ENCODE assay signal across 14 cellular contexts in the genomic region with DNA sequence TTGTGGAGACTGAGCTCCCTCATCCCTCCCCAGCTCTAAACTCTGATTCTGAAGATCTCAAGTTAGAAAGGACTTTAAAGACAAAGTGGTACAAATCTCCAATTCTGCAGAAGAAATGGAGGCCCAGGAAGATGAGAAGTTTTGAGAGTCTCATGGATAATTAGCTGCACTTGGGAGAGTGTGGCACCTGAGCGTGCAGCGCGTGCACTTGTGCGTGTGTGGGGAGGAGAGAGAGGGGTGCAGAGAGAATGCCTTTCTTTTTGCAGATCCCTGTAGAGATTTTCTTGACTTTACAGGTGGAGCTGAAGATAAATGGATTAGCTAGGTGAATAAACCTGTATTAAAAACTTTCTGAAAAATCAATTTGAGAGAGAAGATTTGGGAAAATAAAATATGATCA. TPM values are rescaled to one million over a fixed set of nuclear protein-coding genes. Genes with fewer than 3 reads are reported as not detected.
DNase-seq lines count a peak whose midpoint lies in the region; ATAC-seq, FAIRE-seq and TF ChIP-seq lines count a peak whose summit lies in the region.
"Had no signal": no experiment of that assay in that cellular context is flagged by ENCODE, and none has a peak within 500 bp of the region (broad histone marks: within the 10 kb centered on the region; RNA-seq: fewer than 3 reads in every experiment).

No MANE protein-coding gene starts in this region.

- TF ChIP-seq EP300 in GM12878 (IDR thresholded peaks at IDR 0.05; ENCODE audit: borderline replicate concordance in 1 of 2, control insufficient read depth in 1 of 2, low read depth in 2 of 2, low read length in 2 of 2) = no peak
- TF ChIP-seq EP300 in sigmoid colon (IDR thresholded peaks at IDR 0.05) = no peak

- no peak for DNase-seq in CD8-positive, alpha-beta memory T cell
- no peak for DNase-seq in GM12878 (ENCODE audit: low read depth, low spot score)
- DNase-seq in natural killer cell = no peak
- no peak for DNase-seq in D721Med (ENCODE audit: insufficient read length, low spot score)
- DNase-seq in sigmoid colon = no peak
- no peak for DNase-seq in NCI-H187 treated with DMSO at 0.1 percent for 48 hours (lab: John Stamatoyannopoulos, UW)
- DNase-seq: activated gamma-delta T cell; GOT3; NCI-H510A; OCI-M1; stimulated activated CD4-positive, alpha-beta T cell treated with anti-CD3 and anti-CD28 coated beads, Interleukin-4, amount 100 ng/mL, for 24 hours had no signal

- ATAC-seq in GM12878 (no peak), natural killer cell (no peak), HG02938 (IDR thresholded peaks at IDR 0.05; ENCODE audit: unreplicated experiment) (no peak)

- H3K27ac Mint-ChIP-seq in CD8-positive, alpha-beta memory T cell = peak overlapping the region in 6 of 8 donors; percentile 62 to 97 (median 94)
- H3K27ac Mint-ChIP-seq in natural killer cell = peak overlapping the region; percentile 88 to 93

- H3K9me3 Mint-ChIP-seq in CD8-positive, alpha-beta memory T cell = peaks cover 0 to 2% (median 0%) of the 10 kb centered on the region in 5 donors
- no peaks in the 10 kb centered on the region for H3K9me3 Mint-ChIP-seq in natural killer cell

- H2AFZ ChIP-seq in GM12878 (ENCODE audit: control insufficient read depth, low read depth, low read length) = no peak overlapping the region

- TF ChIP-seq CTCF in GM12878 (IDR thresholded peaks at IDR 0.05 in 2 of 3, conservative IDR thresholded peaks at IDR 0.05 in 1 of 3; ENCODE audit: control insufficient read depth in 2 of 3, extremely low read depth in 1 of 3, insufficient read depth in 1 of 3, low read depth in 3 of 3, low read length in 3 of 3) (no peak), natural killer cell (IDR thresholded peaks at IDR 0.05) (no peak), D721Med (IDR thresholded peaks at IDR 0.05; ENCODE audit: insufficient read depth, missing control alignments) (no peak), sigmoid colon (IDR thresholded peaks at IDR 0.05) (no peak)

- intact Hi-C loops in GM12878 (cut with micrococcal nuclease; ENCODE audit: unreplicated experiment) = loop anchor here (10.0 kb wide), 1 partner anchor 187 kb away; a partner anchor contains a TSS
- intact Hi-C loops in natural killer cell (cut with micrococcal nuclease) = loop anchor here (1.0 to 10.0 kb wide), 3 partner anchors 15 to 463 kb away; a partner anchor contains a TSS
- intact Hi-C loops in sigmoid colon (cut with DNase I) = no loop called here

- POLR2A ChIA-PET in CD8-positive, alpha-beta memory T cell (lab: Charles Lee) = no interaction called here
- POLR2A ChIA-PET in GM12878 (lab: Charles Lee) = interaction anchor here (0.9 to 1.8 kb wide), 3 partner anchors 12 to 18 kb away, joined by 3 to 4 read pairs (median 4); no protein-coding TSS in a partner anchor

- H3K9ac ChIP-seq in BLaER1 treated with 17β-estradiol and CSF1 and Interleukin-3, amounts not matched to agents 10 nM and 100 nM = peak overlapping the region in 10 of 11 experiments; percentile 64 to 82 (median 76); a peak in 16 of 22 replicates
- no peak overlapping the region; the same call in 1 of the 2 replicates for H3K9ac ChIP-seq in GM12878 (ENCODE audit: control insufficient read depth, insufficient read depth, low read length)

- H3K36me3 ChIP-seq in BLaER1 treated with 17β-estradiol and CSF1 and Interleukin-3, amounts not matched to agents 10 nM and 100 nM = peaks cover 0 to 6% (median 0%) of the 10 kb centered on the region in 11 experiments; a peak in 4 of 22 replicates
- no peaks in the 10 kb centered on the region for H3K36me3 ChIP-seq in CD8-positive, alpha-beta memory T cell (ENCODE audit: insufficient read depth, low read length)
- H3K36me3 ChIP-seq in GM12878 (ENCODE audit: control insufficient read depth in 2 of 2, insufficient read depth in 2 of 2, low read length in 1 of 2) = no peaks in the 10 kb centered on the region
- H3K36me3 ChIP-seq in sigmoid colon = no peaks in the 10 kb centered on the region

- peak overlapping the region; percentile 82 to 93 (median 85) for H3K4me3 Mint-ChIP-seq in CD8-positive, alpha-beta memory T cell
- peak overlapping the region; percentile 84 for H3K4me3 Mint-ChIP-seq in natural killer cell

- peak overlapping the region in 8 of 10 experiments; percentile 42 to 59 (median 54); a peak in 11 of 20 replicates for H3K4me3 ChIP-seq in BLaER1 treated with 17β-estradiol and CSF1 and Interleukin-3, amounts not matched to agents 10 nM and 100 nM
- peak overlapping the region; percentile 76 for H3K4me3 ChIP-seq in CD8-positive, alpha-beta memory T cell (ENCODE audit: low read length)
- H3K4me3 ChIP-seq in GM12878 (no peak overlapping the region), sigmoid colon (no peak overlapping the region)

- RAD21 ChIA-PET in GM12878 (lab: Charles Lee; ENCODE audit: unreplicated experiment) = interaction anchor here (1.6 kb wide), 1 partner anchor 32 kb away, joined by 7 read pairs; no protein-coding TSS in a partner anchor

- H3K27me3 Mint-ChIP-seq in CD8-positive, alpha-beta memory T cell = peaks cover 0 to 2% of the 10 kb centered on the region in 2 donors
- peaks cover under 1 to 2% of the 10 kb centered on the region in 2 donors for H3K27me3 Mint-ChIP-seq in natural killer cell (ENCODE audit: low read depth in 2 of 2)

- peak overlapping the region; percentile 82 to 95 (median 91) for H3K4me2 ChIP-seq in BLaER1 treated with 17β-estradiol and CSF1 and Interleukin-3, amounts not matched to agents 10 nM and 100 nM
- no peak overlapping the region for H3K4me2 ChIP-seq in GM12878 (ENCODE audit: control insufficient read depth, insufficient read depth)

- SMC1A ChIA-PET in GM12878 (lab: Charles Lee; ENCODE audit: uncharacterized antibody, unreplicated experiment) = interaction anchor here (1.6 to 5.1 kb wide), 3 partner anchors 17 to 60 kb away, joined by 5 to 43 read pairs (median 5); no protein-coding TSS in a partner anchor

- TF ChIP-seq POLR2A in GM12878 (IDR thresholded peaks at IDR 0.05; ENCODE audit: low read depth, low read length) (no peak), sigmoid colon (IDR thresholded peaks at IDR 0.05) (no peak)

- no peaks in the 10 kb centered on the region for H3K27me3 ChIP-seq in BLaER1 treated with 17β-estradiol and CSF1 and Interleukin-3, amounts not matched to agents 10 nM and 100 nM
- no peaks in the 10 kb centered on the region for H3K27me3 ChIP-seq in CD8-positive, alpha-beta memory T cell (ENCODE audit: insufficient read depth, low read length, poor library complexity, severe bottlenecking)
- no peaks in the 10 kb centered on the region for H3K27me3 ChIP-seq in GM12878 (replicated peaks in 1 of 2; ENCODE audit: control insufficient read depth in 2 of 2, insufficient read depth in 2 of 2, low read length in 1 of 2)
- no peaks in the 10 kb centered on the region for H3K27me3 ChIP-seq in sigmoid colon

- H4K20me1 ChIP-seq in BLaER1 treated with 17β-estradiol and CSF1 and Interleukin-3, amounts not matched to agents 10 nM and 100 nM = no peaks in the 10 kb centered on the region
- no peaks in the 10 kb centered on the region for H4K20me1 ChIP-seq in GM12878 (ENCODE audit: control insufficient read depth, insufficient read depth)

- no TSS peak for BruUV-seq in GM12878 (replicated peaks; lab: Mats Ljungman, UMichigan)

- WGBS in GM12878 (ENCODE audit: insufficient coverage, insufficient replicate concordance, low lambda C conversion rate, missing lambda C conversion rate) = 100% methylated on average over 4 of the region's 4 CpGs
- 88 to 96% methylated on average over 4 of the region's 4 CpGs for WGBS in sigmoid colon, 2 donors

- H3K27ac ChIP-seq in BLaER1 treated with 17β-estradiol and CSF1 and Interleukin-3, amounts not matched to agents 10 nM and 100 nM = peak overlapping the region in 10 of 11 experiments; percentile 73 to 96 (median 88); a peak in 21 of 22 replicates
- no peak overlapping the region for H3K27ac ChIP-seq in CD8-positive, alpha-beta memory T cell (ENCODE audit: low read depth, low read length)
- H3K27ac ChIP-seq in GM12878 (ENCODE audit: control insufficient read depth, insufficient read depth) = peak overlapping the region; percentile 94
- peak overlapping the region in 2 of 4 donors; percentile 7 to 47 for H3K27ac ChIP-seq in sigmoid colon

- CTCF ChIA-PET in CD8-positive, alpha-beta memory T cell (lab: Charles Lee) = interaction anchor here (0.7 to 1.6 kb wide), 3 partner anchors 14 to 32 kb away, joined by 3 to 6 read pairs (median 4); no protein-coding TSS in a partner anchor
- CTCF ChIA-PET in GM12878 (lab: Yijun Ruan, JAX) = interaction anchor here (0.7 to 2.6 kb wide), 3 partner anchors 8 to 543 kb away, joined by 3 to 10 read pairs (median 3); no protein-coding TSS in a partner anchor

- no peak for FAIRE-seq in GM12878 (lab: Jason Lieb, UNC)
- FAIRE-seq in D721Med (lab: Jason Lieb, UNC) = no peak
- FAIRE-seq: islet of Langerhans had no signal

- no peaks in the 10 kb centered on the region for H3K79me2 ChIP-seq in GM12878 (ENCODE audit: control insufficient read depth, insufficient read depth, low read length)

- peaks cover 52 to 68% (median 61%) of the 10 kb centered on the region in 10 experiments for H3K4me1 ChIP-seq in BLaER1 treated with 17β-estradiol and CSF1 and Interleukin-3, amounts not matched to agents 10 nM and 100 nM
- H3K4me1 ChIP-seq in CD8-positive, alpha-beta memory T cell (ENCODE audit: insufficient read depth, low read length) = peaks cover 43% of the 10 kb centered on the region
- H3K4me1 ChIP-seq in GM12878 (ENCODE audit: control insufficient read depth, insufficient read depth, low read length) = peaks cover 21% of the 10 kb centered on the region
- H3K4me1 ChIP-seq in sigmoid colon = no peaks in the 10 kb centered on the region

- peaks cover 0 to 4% (median 0%) of the 10 kb centered on the region in 3 donors for H3K36me3 Mint-ChIP-seq in CD8-positive, alpha-beta memory T cell
- H3K36me3 Mint-ChIP-seq in natural killer cell = no peaks in the 10 kb centered on the region

- H3K9me3 ChIP-seq in BLaER1 treated with 17β-estradiol and CSF1 and Interleukin-3, amounts not matched to agents 10 nM and 100 nM (replicated peaks in 1 of 11) = peaks cover 25 to 31% (median 28%) of the 10 kb centered on the region in 11 experiments
- H3K9me3 ChIP-seq in CD8-positive, alpha-beta memory T cell (ENCODE audit: low read length) = no peaks in the 10 kb centered on the region
- H3K9me3 ChIP-seq in GM12878 (replicated peaks; ENCODE audit: control insufficient read depth, insufficient read depth, low read length) (peaks cover 2% of the 10 kb centered on the region; the same call in 1 of the 3 replicates), sigmoid colon (no peaks in the 10 kb centered on the region)

- no peak for TF ChIP-seq RAD21 in GM12878 (IDR thresholded peaks at IDR 0.05; ENCODE audit: insufficient read depth, low read depth, low read length)

- in situ Hi-C loops in GM12878 (cut with MboI) = loop anchor here (5.0 kb wide), 1 partner anchor 461 kb away; no protein-coding TSS in a partner anchor

- peaks cover 69 to 77% (median 70%) of the 10 kb centered on the region in 3 donors for H3K4me1 Mint-ChIP-seq in CD8-positive, alpha-beta memory T cell
- H3K4me1 Mint-ChIP-seq in natural killer cell = peaks cover 67 to 72% of the 10 kb centered on the region in 2 donors

RNA-seq across cellular contexts. Expression of a gene that starts 14.8 kb away (rescaled TPM):
- total RNA-seq in CD8-positive, alpha-beta memory T cell = 10 to 100 TPM; 30.0 to 31.5 TPM
- 55.6 TPM for polyA plus RNA-seq in CD8-positive, alpha-beta memory T cell
- total RNA-seq in GM12878 (2013; cell fraction: nucleolus; rRNA removed) = 45.2 and 53.2 TPM in 2 replicates
- total RNA-seq in GM12878 (2014; rRNA removed) (15.2 and 16.2 TPM in 2 replicates), GM12878 (2014; rRNA removed; fragmentation: Illumina TruSeq; extraction: Trizol) (10.2 and 12.6 TPM in 2 replicates), GM12878 (2021) (11.8 and 13.1 TPM in 2 replicates), natural killer cell (10 to 100 TPM; 22.0 to 33.2 (median 23.2) TPM), sigmoid colon (10 to 100 TPM; 39.5 to 56.0 (median 48.0) TPM)
- polyA plus RNA-seq in GM12878 (2011; ENCODE audit: low read depth) = 11.1 TPM
- polyA plus RNA-seq in GM12878 (2011; rRNA removed) (22.9 and 27.3 TPM in 2 replicates), GM12878 (2014; fragmentation: Illumina TruSeq; extraction: Trizol) (14.1 and 16.4 TPM in 2 replicates), GM12878 (2014; fragmentation: Nextera tagmentation; extraction: Ambion mirVana) (10 to 100 TPM; 11.4 to 13.1 TPM), GM12878 (2014; rRNA removed) (12.4 and 12.5 TPM in 2 replicates), GM12878 (2016; fragmentation: Nextera tagmentation; extraction: Ambion mirVana) (10 to 100 TPM; 16.1 to 16.6 TPM), sigmoid colon (10 to 100 TPM; 14.4 to 19.9 (median 17.3) TPM)
- polyA plus RNA-seq in GM12878 (2011; cell fraction: cytosol; rRNA removed) = 12.5 and 13.5 TPM in 2 replicates
- 24.3 and 25.1 TPM in 2 replicates for polyA plus RNA-seq in GM12878 (2011; cell fraction: nucleus; rRNA removed)
- polyA plus RNA-seq in GM12878 (2012) = 11.2 and 11.3 TPM in 2 replicates
- 21.2 and 23.3 TPM in 2 replicates for polyA minus RNA-seq in GM12878 (2011; rRNA and poly(A)+ RNA removed)
- polyA minus RNA-seq in GM12878 (2011; cell fraction: cytosol; rRNA and poly(A)+ RNA removed) = 4.4 and 5.6 TPM in 2 replicates
- polyA minus RNA-seq in GM12878 (2011; cell fraction: nucleus; rRNA and poly(A)+ RNA removed) = 9.3 and 20.3 TPM in 2 replicates

Comparison
In these comparisons a context has a peak if more than half of its experiments do, and no peak if none do; other contexts are left out.
1. H3K4me3 ChIP-seq: peak in BLaER1 treated with 17β-estradiol and CSF1 and Interleukin-3, amounts not matched to agents 10 nM and 100 nM (8 of 10) and CD8-positive, alpha-beta memory T cell (single experiment); none in GM12878 (single experiment) and sigmoid colon (0 of 4).